Comparison of ENCODE assay signal across 8 cellular contexts in genomic region chr2:65227471-65228248, GRCh38. TPM values are rescaled to one million over a fixed set of nuclear protein-coding genes. Genes with fewer than 3 reads are reported as not detected.
DNase-seq lines count a peak whose midpoint lies in the region; ATAC-seq and TF ChIP-seq lines count a peak whose summit lies in the region.

Gene ACTR2 (plus strand): TSS chr2:65227831. CDS start chr2:65227910, 79 bp downstream.

- H3K9me3 Mint-ChIP-seq in activated naive CD8-positive, alpha-beta T cell treated with anti-CD3 and anti-CD28 coated beads, Interleukin-2, amount 50 U/mL, for 24 hours = no peaks in the 10 kb centered on the region

- peak within 1 kb of the TSS; percentile 96 for H2AFZ ChIP-seq in parathyroid adenoma

- H3K4me1 Mint-ChIP-seq in activated naive CD8-positive, alpha-beta T cell treated with anti-CD3 and anti-CD28 coated beads, Interleukin-2, amount 50 U/mL, for 24 hours = peaks cover 43% of the 10 kb centered on the region

- H3K4me1 ChIP-seq in parathyroid adenoma (peaks cover 10% of the 10 kb centered on the region), tibial nerve (peaks cover 0 to 49% (median 22%) of the 10 kb centered on the region in 4 donors)

- peaks cover 20% of the 10 kb centered on the region for H3K79me2 ChIP-seq in parathyroid adenoma

- WGBS in tibial nerve, 2 donors = 0% methylated on average over 49 to 60 of the region's 79 CpGs

- H3K36me3 Mint-ChIP-seq in activated naive CD8-positive, alpha-beta T cell treated with anti-CD3 and anti-CD28 coated beads, Interleukin-2, amount 50 U/mL, for 24 hours (ENCODE audit: low read depth) = peaks cover 19% of the 10 kb centered on the region

- intact Hi-C loops in Right ventricle myocardium superior (cut with DNase I) = no loop called here

- no peaks in the 10 kb centered on the region for H3K27me3 Mint-ChIP-seq in activated naive CD8-positive, alpha-beta T cell treated with anti-CD3 and anti-CD28 coated beads, Interleukin-2, amount 50 U/mL, for 24 hours

- H3K27ac Mint-ChIP-seq in activated naive CD8-positive, alpha-beta T cell treated with anti-CD3 and anti-CD28 coated beads, Interleukin-2, amount 50 U/mL, for 24 hours = peak within 1 kb of the TSS; percentile 97

- H3K4me3 ChIP-seq in GM12865 (ENCODE audit: low read depth, low read length) = peak within 1 kb of the TSS; percentile 97
- H3K4me3 ChIP-seq in parathyroid adenoma (ENCODE audit: low read depth, low read length) = peak within 1 kb of the TSS; percentile 95
- H3K4me3 ChIP-seq in tibial nerve = peak within 1 kb of the TSS; percentile 76 to 98 (median 92)

- H3K9me3 ChIP-seq in parathyroid adenoma (ENCODE audit: control insufficient read depth, low read length) (no peaks in the 10 kb centered on the region), tibial nerve (no peaks in the 10 kb centered on the region)

- H3K36me3 ChIP-seq in parathyroid adenoma (ENCODE audit: control insufficient read depth, insufficient read depth, low read length) (no peaks in the 10 kb centered on the region), tibial nerve (no peaks in the 10 kb centered on the region)

- no peaks in the 10 kb centered on the region for H3K27me3 ChIP-seq in parathyroid adenoma (ENCODE audit: control insufficient read depth, insufficient read depth, low read length)
- H3K27me3 ChIP-seq in tibial nerve = no peaks in the 10 kb centered on the region

- H3K27ac ChIP-seq in parathyroid adenoma (peak within 1 kb of the TSS; percentile 68), tibial nerve (peak within 1 kb of the TSS; percentile 68 to 98 (median 95))

- DNase-seq in GM12865 (ENCODE audit: low read depth) (peak; percentile 99), NCI-H1417 treated with DMSO at 0.1 percent for 48 hours (lab: John Stamatoyannopoulos, UW) (peak; percentile 91), SW480 (ENCODE audit: low spot score) (peak; percentile 99), Right ventricle myocardium superior (peak; percentile 98), tibial nerve (ENCODE audit: low spot score in 2 of 2) (peak; percentile 86 to 89)
- DNase-seq in activated naive CD8-positive, alpha-beta T cell treated with anti-CD3 and anti-CD28 coated beads, Interleukin-2, amount 50 U/mL, for 24 hours = peak; percentile 94

- peak in 1 of 2 donors; percentile 80 for TF ChIP-seq EP300 in tibial nerve (IDR thresholded peaks at IDR 0.05)

- peak within 1 kb of the TSS; percentile 92 for H3K4me3 Mint-ChIP-seq in activated naive CD8-positive, alpha-beta T cell treated with anti-CD3 and anti-CD28 coated beads, Interleukin-2, amount 50 U/mL, for 24 hours

- no peak for TF ChIP-seq CTCF in GM12865 (IDR thresholded peaks at IDR 0.05; ENCODE audit: insufficient read depth, low read depth, low read length, missing control alignments)
- no peak for TF ChIP-seq CTCF in parathyroid adenoma (IDR thresholded peaks at IDR 0.05)
- TF ChIP-seq CTCF in tibial nerve (IDR thresholded peaks at IDR 0.05) = peak in 1 of 5 experiments; percentile 9

- peak; percentile 87 for ATAC-seq in HG02763 (IDR thresholded peaks at IDR 0.05; ENCODE audit: unreplicated experiment)
- peak; percentile 96 for ATAC-seq in activated naive CD8-positive, alpha-beta T cell treated with anti-CD3 and anti-CD28 coated beads, Interleukin-2, amount 50 U/mL, for 24 hours
- ATAC-seq in Right ventricle myocardium superior (ENCODE audit: poor library complexity) = peak; percentile 99

- H3K9ac ChIP-seq in parathyroid adenoma = peak within 1 kb of the TSS; percentile 50

- peak within 1 kb of the TSS; percentile 97 for H3K4me2 ChIP-seq in parathyroid adenoma (ENCODE audit: low read length)

- TF ChIP-seq POLR2A in tibial nerve (IDR thresholded peaks at IDR 0.05) = peak; percentile 29 to 74

RNA-seq across cellular contexts. Expression of gene ACTR2, which starts in this region (rescaled TPM):
- 100 TPM for total RNA-seq in Right ventricle myocardium superior
- total RNA-seq in tibial nerve = 10 to 100 TPM; 58.6 to 86.1 (median 80.0) TPM

Comparison
In these comparisons a context has a peak if more than half of its experiments do, and no peak if none do; other contexts are left out.
1. Peak in every context shown above with its lines: DNase-seq, ATAC-seq, H3K4me3 ChIP-seq and H3K27ac ChIP-seq.